In genomic region chr17:68541816-68542215, GRCh38 we compare ENCODE assay signal across 18 cellular contexts. TPM values are rescaled to one million over a fixed set of nuclear protein-coding genes. Genes with fewer than 3 reads are reported as not detected.
"Had no signal": no experiment of that assay in that cellular context is flagged by ENCODE, and none has a peak within 500 bp of the region (broad histone marks: within the 10 kb centered on the region; RNA-seq: fewer than 3 reads in every experiment).

No MANE protein-coding gene starts in this region.

- H3K4me1 Mint-ChIP-seq: activated CD4-positive, alpha-beta T cell treated with anti-CD3 and anti-CD28 coated beads, Interleukin-2, amount 10 ng/mL, durations not matched to agents 7 days and 5 days; endodermal cell had no signal

- H3K27ac Mint-ChIP-seq: activated CD4-positive, alpha-beta T cell treated with anti-CD3 and anti-CD28 coated beads, Interleukin-2, amount 10 ng/mL, durations not matched to agents 7 days and 5 days; endodermal cell; memory B cell; stimulated activated naive CD8-positive, alpha-beta T cell treated with anti-CD3 and anti-CD28 coated beads, Interleukin-15, Interleukin-2, amounts not matched to agents 100 ng/mL and 50 ng/mL, for 24 hours had no signal

- H3K4me3 ChIP-seq: adrenal gland, cardiac muscle cell, dorsolateral prefrontal cortex, heart left ventricle, right atrium auricular region, testis, uterus had no signal

- H3K36me3 ChIP-seq: uterus had no signal

- H3K4me1 ChIP-seq: uterus had no signal

- H3K9me3 Mint-ChIP-seq: activated CD4-positive, alpha-beta T cell treated with anti-CD3 and anti-CD28 coated beads, Interleukin-2, amount 10 ng/mL, durations not matched to agents 7 days and 5 days; memory B cell; stimulated activated naive CD8-positive, alpha-beta T cell treated with anti-CD3 and anti-CD28 coated beads, Interleukin-15, Interleukin-2, amounts not matched to agents 100 ng/mL and 50 ng/mL, for 24 hours had no signal

- DNase-seq: activated CD4-positive, alpha-beta T cell treated with anti-CD3 and anti-CD28 coated beads, Interleukin-2, amount 10 ng/mL, durations not matched to agents 7 days and 5 days; activated naive CD4-positive, alpha-beta T cell treated with Interleukin-2 at 50 U/mL for 16 hours; adrenal gland; dorsolateral prefrontal cortex; endodermal cell; heart left ventricle; naive thymus-derived CD8-positive, alpha-beta T cell; occipital lobe; small intestine; stimulated activated CD4-positive, alpha-beta T cell treated with anti-CD3 and anti-CD28 coated beads, Interleukin-4, amount 100 ng/mL, for 24 hours; testis; uterus had no signal

- H3K4me3 Mint-ChIP-seq: activated CD4-positive, alpha-beta T cell treated with anti-CD3 and anti-CD28 coated beads, Interleukin-2, amount 10 ng/mL, durations not matched to agents 7 days and 5 days; endodermal cell; memory B cell; naive thymus-derived CD8-positive, alpha-beta T cell; stimulated activated naive CD8-positive, alpha-beta T cell treated with anti-CD3 and anti-CD28 coated beads, Interleukin-15, Interleukin-2, amounts not matched to agents 100 ng/mL and 50 ng/mL, for 24 hours had no signal

- ATAC-seq: naive thymus-derived CD8-positive, alpha-beta T cell had no signal

- H3K9me3 ChIP-seq: adrenal gland, right atrium auricular region, testis, uterus had no signal

- H3K27me3 Mint-ChIP-seq: activated CD4-positive, alpha-beta T cell treated with anti-CD3 and anti-CD28 coated beads, Interleukin-2, amount 10 ng/mL, durations not matched to agents 7 days and 5 days; memory B cell; naive thymus-derived CD8-positive, alpha-beta T cell; stimulated activated naive CD8-positive, alpha-beta T cell treated with anti-CD3 and anti-CD28 coated beads, Interleukin-15, Interleukin-2, amounts not matched to agents 100 ng/mL and 50 ng/mL, for 24 hours had no signal

- H3K27me3 ChIP-seq: adrenal gland, cardiac muscle cell, dorsolateral prefrontal cortex, heart left ventricle, right atrium auricular region, testis, uterus had no signal

RNA-seq across cellular contexts. Expression of gene FAM20A, which starts 59.4 kb away (rescaled TPM):
- total RNA-seq: activated CD4-positive, alpha-beta T cell treated with anti-CD3 and anti-CD28 coated beads, Interleukin-2, amount 10 ng/mL, durations not matched to agents 7 days and 5 days; activated CD8-positive, alpha-beta memory T cell treated with anti-CD3 and anti-CD28 coated beads for 36 hours; epithelial cell of proximal tubule; naive thymus-derived CD8-positive, alpha-beta T cell had no signal
